21 cellular contexts compared by ENCODE assay signal in genomic region chr15:85980946-85981345, GRCh38.
"Had no signal": no experiment of that assay in that cellular context is flagged by ENCODE, and none has a peak within 500 bp of the region (broad histone marks: within the 10 kb centered on the region; RNA-seq: fewer than 3 reads in every experiment).

No MANE protein-coding gene starts in this region.

- ATAC-seq: left colon; left ventricle myocardium superior; sciatic nerve; stimulated activated memory B cell treated with anti-CD40 and anti-IgM and Interleukin-4, amounts not matched to agents 10 μg/mL and 1 μg/mL and 100 μg/mL, for 72 hours had no signal

- H3K4me1 ChIP-seq: colonic mucosa, spleen, tibial artery, upper lobe of left lung had no signal

- H3K27me3 ChIP-seq: colonic mucosa, hepatocyte, upper lobe of left lung had no signal

- H3K4me3 ChIP-seq: colonic mucosa, hepatocyte, lung, spleen, tibial artery, upper lobe of left lung had no signal

- DNase-seq: colonic mucosa; dermis blood vessel endothelial cell; foreskin melanocyte; head of caudate nucleus; left colon; left ventricle myocardium superior; mesendoderm; naive B cell; posterior cingulate gyrus; spleen; stimulated activated CD4-positive, alpha-beta T cell treated with anti-CD3 and anti-CD28 coated beads, Interleukin-15, amount 100 ng/mL, for 24 hours; stimulated activated CD4-positive, alpha-beta T cell treated with anti-CD3 and anti-CD28 coated beads, Interleukin-1b, Interleukin-23, amount 100 ng/mL, for 48 hours; stimulated activated CD4-positive, alpha-beta T cell treated with anti-CD3 and anti-CD28 coated beads, Interleukin-4, amount 100 ng/mL, for 24 hours; tibial artery; upper lobe of left lung had no signal

- H3K9me3 Mint-ChIP-seq: stimulated activated memory B cell treated with anti-CD40 and anti-IgM and Interleukin-4, amounts not matched to agents 10 μg/mL and 1 μg/mL and 100 μg/mL, for 72 hours had no signal

- H3K27ac Mint-ChIP-seq: naive B cell; nephron; stimulated activated memory B cell treated with anti-CD40 and anti-IgM and Interleukin-4, amounts not matched to agents 10 μg/mL and 1 μg/mL and 100 μg/mL, for 72 hours; stimulated activated naive CD8-positive, alpha-beta T cell treated with anti-CD3 and anti-CD28 coated beads, Interleukin-15, Interleukin-2, amounts not matched to agents 100 ng/mL and 50 ng/mL, for 24 hours had no signal

- H3K4me2 ChIP-seq: hepatocyte had no signal

- H3K4me1 Mint-ChIP-seq: naive B cell; stimulated activated memory B cell treated with anti-CD40 and anti-IgM and Interleukin-4, amounts not matched to agents 10 μg/mL and 1 μg/mL and 100 μg/mL, for 72 hours had no signal

- H3K27ac ChIP-seq: colonic mucosa, hepatocyte, spleen, tibial artery, upper lobe of left lung had no signal

- H3K36me3 Mint-ChIP-seq: naive B cell; stimulated activated memory B cell treated with anti-CD40 and anti-IgM and Interleukin-4, amounts not matched to agents 10 μg/mL and 1 μg/mL and 100 μg/mL, for 72 hours had no signal

- H2AFZ ChIP-seq: hepatocyte had no signal

- H3K79me2 ChIP-seq: hepatocyte had no signal

- H3K36me3 ChIP-seq: colonic mucosa, spleen, tibial artery, upper lobe of left lung had no signal

- H3K9me3 ChIP-seq: colonic mucosa, upper lobe of left lung had no signal

- H3K4me3 Mint-ChIP-seq: naive B cell; nephron; stimulated activated memory B cell treated with anti-CD40 and anti-IgM and Interleukin-4, amounts not matched to agents 10 μg/mL and 1 μg/mL and 100 μg/mL, for 72 hours; stimulated activated naive CD8-positive, alpha-beta T cell treated with anti-CD3 and anti-CD28 coated beads, Interleukin-15, Interleukin-2, amounts not matched to agents 100 ng/mL and 50 ng/mL, for 24 hours had no signal
